Comparison of ENCODE assay signal across 1 cellular context in the genomic region with DNA sequence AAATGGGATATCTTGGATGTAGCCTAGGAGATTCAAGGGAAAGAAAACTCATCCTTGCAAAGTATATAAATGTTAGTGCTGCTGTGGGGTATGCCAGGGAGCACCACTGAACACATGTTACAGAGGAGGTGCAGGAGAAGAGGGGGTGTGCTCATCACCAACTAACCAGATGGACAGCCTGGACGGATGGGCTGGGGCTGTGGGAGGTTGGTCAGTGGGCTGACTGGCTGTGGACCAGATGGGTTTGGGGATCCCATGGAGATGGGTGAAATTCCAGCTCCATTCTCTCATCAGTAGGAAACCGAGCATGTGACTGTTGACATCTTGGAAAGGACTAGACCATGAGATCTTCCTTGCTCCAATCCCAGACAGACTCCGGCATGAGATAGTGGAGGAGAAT.
TF ChIP-seq lines count a peak whose summit lies in the region.

No MANE protein-coding gene starts in this region.

TF ChIP-seq in H1, 55 proteins besides CTCF, POLR2A, EP300 and RAD21:
- TF ChIP-seq SAP30 (IDR thresholded peaks at IDR 0.05; ENCODE audit: insufficient read depth, insufficient replicate concordance, low read length) (no peak), CREB1 (IDR thresholded peaks at IDR 0.05) (no peak), MAFK (IDR thresholded peaks at IDR 0.05; ENCODE audit: low read depth, low read length) (no peak), KDM4A (IDR thresholded peaks at IDR 0.05; ENCODE audit: low read depth, low read length, severe bottlenecking) (no peak), CHD2 (IDR thresholded peaks at IDR 0.05; ENCODE audit: low read length) (no peak)
- TF ChIP-seq, protein P1, sequence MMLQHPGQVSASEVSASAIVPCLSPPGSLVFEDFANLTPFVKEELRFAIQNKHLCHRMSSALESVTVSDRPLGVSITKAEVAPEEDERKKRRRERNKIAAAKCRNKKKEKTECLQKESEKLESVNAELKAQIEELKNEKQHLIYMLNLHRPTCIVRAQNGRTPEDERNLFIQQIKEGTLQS (IDR thresholded peaks at IDR 0.05; ENCODE audit: insufficient read depth, low read depth, low read length), result no peak
